ENCODE assay signal across 15 cellular contexts in genomic region chrX:51408462-51408861, GRCh38.
DNase-seq lines count a peak whose midpoint lies in the region; ATAC-seq and TF ChIP-seq lines count a peak whose summit lies in the region.
"Had no signal": no experiment of that assay in that cellular context is flagged by ENCODE, and none has a peak within 500 bp of the region (broad histone marks: within the 10 kb centered on the region; RNA-seq: fewer than 3 reads in every experiment).

No MANE protein-coding gene starts in this region.

- H3K4me2 ChIP-seq in H9 (ENCODE audit: insufficient read depth, insufficient read length, low read length): no peak overlapping the region
- no peak overlapping the region for H3K4me2 ChIP-seq in mesendoderm (ENCODE audit: low read length)
- H3K4me2 ChIP-seq: BLaER1 had no signal

- H3K9ac ChIP-seq in H9 (ENCODE audit: extremely low read depth, insufficient read length, low read length): no peak overlapping the region
- no peak overlapping the region for H3K9ac ChIP-seq in mesendoderm (ENCODE audit: low read length)
- H3K9ac ChIP-seq: BLaER1 had no signal

- H4K91ac ChIP-seq in H9 (ENCODE audit: insufficient read length, low read depth, low read length): no peak overlapping the region

- H3K14ac ChIP-seq in H9 (ENCODE audit: insufficient read depth, low read length): no peak overlapping the region

- H4K8ac ChIP-seq in H9 (replicated peaks; ENCODE audit: insufficient read length, low read depth, low read length) (no peak overlapping the region), mesendoderm (ENCODE audit: low read depth, low read length) (no peak overlapping the region)

- no peaks in the 10 kb centered on the region for H3K79me1 ChIP-seq in H9 (ENCODE audit: insufficient read depth, low read depth, low read length, poor library complexity, severe bottlenecking)
- H3K79me1 ChIP-seq in mesendoderm (ENCODE audit: low read length): no peaks in the 10 kb centered on the region

- no peaks in the 10 kb centered on the region for H3K36me3 ChIP-seq in mesendoderm (ENCODE audit: control insufficient read depth, insufficient read depth, low read length)
- H3K36me3 ChIP-seq in upper lobe of right lung: no peaks in the 10 kb centered on the region
- H3K36me3 ChIP-seq: BLaER1 had no signal

- no peak overlapping the region for H3T11ph ChIP-seq in H9 (ENCODE audit: low read length)

- H3K18ac ChIP-seq in H9 (ENCODE audit: insufficient read length, low read depth, low read length): no peak overlapping the region
- no peak overlapping the region for H3K18ac ChIP-seq in mesendoderm (ENCODE audit: low read length)

- H4K5ac ChIP-seq in H9 (ENCODE audit: insufficient read length, low read depth, low read length): no peak overlapping the region
- H4K5ac ChIP-seq in mesendoderm (ENCODE audit: low read length): no peak overlapping the region

- H3K79me2 ChIP-seq in H9 (ENCODE audit: insufficient read depth, low read length) (no peaks in the 10 kb centered on the region), mesendoderm (ENCODE audit: control insufficient read depth, insufficient read depth, low read length) (no peaks in the 10 kb centered on the region)

- intact Hi-C loops in upper lobe of right lung (cut with DNase I): no loop called here

- H2AK5ac ChIP-seq in H9 (ENCODE audit: insufficient read length, low read length) (no peak overlapping the region), mesendoderm (ENCODE audit: low read length) (no peak overlapping the region)

- H2BK15ac ChIP-seq in H9 (ENCODE audit: low read depth, low read length) (no peak overlapping the region), mesendoderm (replicated peaks; ENCODE audit: low read depth) (no peak overlapping the region)

- ATAC-seq in upper lobe of right lung: peak; percentile 60
- no peak for ATAC-seq in activated CD4-positive, CD25-positive, alpha-beta regulatory T cell treated with anti-CD3 and anti-CD28 coated beads, Interleukin-2, amount 50 U/mL, for 24 hours
- no peak for ATAC-seq in HG02759 (IDR thresholded peaks at IDR 0.05; ENCODE audit: unreplicated experiment)
- ATAC-seq: CD8-positive, alpha-beta T cell; HCT116 had no signal

- DNase-seq in H9 (no peak), mesendoderm (no peak), upper lobe of right lung (no peak), NCI-H2029 treated with DMSO at 0.1 percent for 48 hours (lab: John Stamatoyannopoulos, UW) (no peak)
- DNase-seq: Caco-2; CD4-positive, CD25-positive, alpha-beta regulatory T cell; CD8-positive, alpha-beta T cell; DMS153; DND-41 had no signal

- H3K27me3 Mint-ChIP-seq in H9 (ENCODE audit: low read depth): peaks cover 6% of the 10 kb centered on the region
- H3K27me3 Mint-ChIP-seq: B cell; CD4-positive, CD25-positive, alpha-beta regulatory T cell had no signal

- no peak overlapping the region for H2BK120ac ChIP-seq in H9 (ENCODE audit: low read depth, low read length, poor library complexity, severe bottlenecking)
- no peak overlapping the region for H2BK120ac ChIP-seq in mesendoderm (ENCODE audit: low read depth, low read length)

- no peak overlapping the region for H3K27ac ChIP-seq in H9 (ENCODE audit: insufficient read length, low read depth, low read length)
- no peak overlapping the region for H3K27ac ChIP-seq in mesendoderm (ENCODE audit: low read depth, low read length)
- no peak overlapping the region for H3K27ac ChIP-seq in upper lobe of right lung
- H3K27ac ChIP-seq: BLaER1, C4-2B had no signal

- H3K4me3 Mint-ChIP-seq in H9: no peak overlapping the region
- H3K4me3 Mint-ChIP-seq: B cell; CD4-positive, CD25-positive, alpha-beta regulatory T cell; CD8-positive, alpha-beta T cell had no signal

- no peaks in the 10 kb centered on the region for H3K27me3 ChIP-seq in H9 (ENCODE audit: insufficient read depth, low read length)
- no peaks in the 10 kb centered on the region for H3K27me3 ChIP-seq in mesendoderm (ENCODE audit: insufficient read depth, low read length, poor library complexity)
- no peaks in the 10 kb centered on the region for H3K27me3 ChIP-seq in upper lobe of right lung

- H3K4me1 ChIP-seq in H9 (ENCODE audit: insufficient read depth, low read length) (no peaks in the 10 kb centered on the region), mesendoderm (ENCODE audit: control insufficient read depth, low read depth, low read length) (peaks cover 1% of the 10 kb centered on the region), upper lobe of right lung (no peaks in the 10 kb centered on the region)
- H3K4me1 ChIP-seq: BLaER1, Caco-2 had no signal

- H3K56ac ChIP-seq in H9 (ENCODE audit: insufficient read length, low read depth, low read length): no peak overlapping the region
- peak overlapping the region; percentile 42 for H3K56ac ChIP-seq in mesendoderm (ENCODE audit: low read length)

- H4K20me1 ChIP-seq in H9 (ENCODE audit: control insufficient read depth, insufficient read depth, insufficient read length): no peaks in the 10 kb centered on the region

- no CpG with 5 or more reads among the region's 5 CpGs for WGBS in H9 (ENCODE audit: extremely low coverage, insufficient read length, low lambda C conversion rate)
- no CpG with 5 or more reads among the region's 5 CpGs for WGBS in mesendoderm (ENCODE audit: extremely low coverage, insufficient coverage, low lambda C conversion rate)

- peaks cover 6 to 9% of the 10 kb centered on the region in 2 experiments for H3K4me1 Mint-ChIP-seq in H9
- H3K4me1 Mint-ChIP-seq: B cell had no signal

- H2BK12ac ChIP-seq in H9 (ENCODE audit: insufficient read length, low read depth, low read length): no peak overlapping the region

- no peaks in the 10 kb centered on the region for H3K23me2 ChIP-seq in H9 (ENCODE audit: insufficient read length, low read depth, low read length, poor library complexity, severe bottlenecking)

- no peak overlapping the region for H2BK20ac ChIP-seq in H9 (ENCODE audit: low read depth, low read length, poor library complexity, severe bottlenecking)

- peak overlapping the region in 2 of 3 experiments; percentile 18 to 27; a peak in 2 of 7 replicates for H3K27ac Mint-ChIP-seq in H9
- H3K27ac Mint-ChIP-seq: B cell; CD8-positive, alpha-beta T cell had no signal

- H3K4ac ChIP-seq in H9 (ENCODE audit: low read depth, low read length) (no peak overlapping the region), mesendoderm (ENCODE audit: low read depth, low read length) (no peak overlapping the region)

- peaks cover 3 to 4% (median 4%) of the 10 kb centered on the region in 3 experiments; a peak in 5 of 7 replicates for H3K36me3 Mint-ChIP-seq in H9 (ENCODE audit: insufficient read depth in 1 of 3, low read depth in 3 of 3)

- TF ChIP-seq CTCF in H9 (conservative IDR thresholded peaks at IDR 0.05) (no peak), upper lobe of right lung (IDR thresholded peaks at IDR 0.05) (no peak)

- no peak overlapping the region for H2BK5ac ChIP-seq in H9 (ENCODE audit: insufficient read length, low read length)
- no peak overlapping the region for H2BK5ac ChIP-seq in mesendoderm (ENCODE audit: low read length)

- peaks cover 46 to 59% of the 10 kb centered on the region in 2 experiments for H3K9me3 Mint-ChIP-seq in H9
- H3K9me3 Mint-ChIP-seq: CD8-positive, alpha-beta T cell had no signal

- H3K9me3 ChIP-seq in H9 (ENCODE audit: control insufficient read depth, low read depth, low read length) (peaks cover 45% of the 10 kb centered on the region), upper lobe of right lung (no peaks in the 10 kb centered on the region)
- H3K9me3 ChIP-seq: Caco-2 had no signal

- no peak overlapping the region for H2AFZ ChIP-seq in H9 (ENCODE audit: low read length)

- H3K4me3 ChIP-seq in mesendoderm (ENCODE audit: low read length): no peak overlapping the region
- H3K4me3 ChIP-seq in upper lobe of right lung: no peak overlapping the region
- H3K4me3 ChIP-seq: BLaER1 had no signal

- H3K23ac ChIP-seq in H9 (ENCODE audit: insufficient read length, low read depth, low read length) (no peak overlapping the region), mesendoderm (ENCODE audit: low read length) (no peak overlapping the region)
